24 cellular contexts compared by ENCODE assay signal in genomic region chr17:2247005-2247404, GRCh38.
"Had no signal": no experiment of that assay in that cellular context is flagged by ENCODE, and none has a peak within 500 bp of the region (broad histone marks: within the 10 kb centered on the region; RNA-seq: fewer than 3 reads in every experiment).

No MANE protein-coding gene starts in this region.

- H3K27me3 Mint-ChIP-seq: central memory CD8-positive, alpha-beta T cell; natural killer cell treated with Interleukin-12 subunit alpha and Interleukin-12 subunit beta and Interleukin-15 and Interleukin-18, amount 100 ng/mL, for 72 hours; stimulated activated naive CD8-positive, alpha-beta T cell treated with anti-CD3 and anti-CD28 coated beads, Interleukin-15, amount 100 ng/mL, for 72 hours had no signal

- ATAC-seq: activated CD4-positive, CD25-positive, alpha-beta regulatory T cell treated with anti-CD3 and anti-CD28 coated beads, Interleukin-2, amount 50 U/mL, for 24 hours; esophagus mucosa; gastrocnemius medialis; natural killer cell treated with Interleukin-12 subunit alpha and Interleukin-12 subunit beta and Interleukin-15 and Interleukin-18, amount 100 ng/mL, for 72 hours; pancreas; psoas muscle; stimulated activated naive CD8-positive, alpha-beta T cell treated with anti-CD3 and anti-CD28 coated beads, Interleukin-15, amount 100 ng/mL, for 72 hours had no signal

- H3K27me3 ChIP-seq: gastrocnemius medialis, neutrophil, pancreas, right atrium auricular region, tibial artery had no signal

- H3K4me1 ChIP-seq: psoas muscle had no signal

- DNase-seq: activated CD4-positive, alpha-beta T cell treated with anti-CD3 and anti-CD28 coated beads, Interleukin-2, amount 50 U/mL, for 1 hour; activated naive CD4-positive, alpha-beta T cell; activated T-cell treated with anti-CD3 and anti-CD28 coated beads for 4 hours; effector memory CD4-positive, alpha-beta T cell; gastrocnemius medialis; head of caudate nucleus; hypothalamus; left ventricle myocardium inferior; pancreas; psoas muscle; stimulated activated CD4-positive, alpha-beta T cell treated with anti-CD3 and anti-CD28 coated beads, Interleukin-12 subunit alpha, Interleukin-12 subunit beta, amount 100 ng/mL, for 4 hours; stimulated activated CD4-positive, alpha-beta T cell treated with anti-CD3 and anti-CD28 coated beads, Interleukin-4, amount 100 ng/mL, for 4 hours; stimulated activated naive CD8-positive, alpha-beta T cell treated with anti-CD3 and anti-CD28 coated beads, Interleukin-15, amount 100 ng/mL, for 72 hours; SW 1271; tibial artery had no signal

- H3K4me3 ChIP-seq: gastrocnemius medialis, left ventricle myocardium inferior, pancreas, psoas muscle, right atrium auricular region, SK-N-MC, tibial artery had no signal

- H3K9me3 ChIP-seq: gastrocnemius medialis, left ventricle myocardium inferior, neutrophil, pancreas, psoas muscle, right atrium auricular region, tibial artery had no signal

- H3K27ac Mint-ChIP-seq: mesothelial cell of epicardium; stimulated activated naive CD8-positive, alpha-beta T cell treated with anti-CD3 and anti-CD28 coated beads, Interleukin-15, amount 100 ng/mL, for 72 hours had no signal

- H3K9me3 Mint-ChIP-seq: activated T-helper 2 cell treated with anti-CD3 and anti-CD28 coated beads, Interferon-gamma antibody, Interleukin-2, Interleukin-4, amounts not matched to agents 10 μg/mL and 5 μg/mL and 100 μg/mL, durations not matched to agents 14 hours and 24 hours and 36 hours; central memory CD8-positive, alpha-beta T cell; mesothelial cell of epicardium; natural killer cell treated with Interleukin-12 subunit alpha and Interleukin-12 subunit beta and Interleukin-15 and Interleukin-18, amount 100 ng/mL, for 72 hours; stimulated activated naive CD8-positive, alpha-beta T cell treated with anti-CD3 and anti-CD28 coated beads, Interleukin-15, amount 100 ng/mL, for 72 hours had no signal

- H3K4me3 Mint-ChIP-seq: central memory CD8-positive, alpha-beta T cell; mesothelial cell of epicardium; natural killer cell treated with Interleukin-12 subunit alpha and Interleukin-12 subunit beta and Interleukin-15 and Interleukin-18, amount 100 ng/mL, for 72 hours; stimulated activated naive CD8-positive, alpha-beta T cell treated with anti-CD3 and anti-CD28 coated beads, Interleukin-15, amount 100 ng/mL, for 72 hours had no signal

- H3K27ac ChIP-seq: gastrocnemius medialis, left ventricle myocardium inferior, neutrophil, pancreas, psoas muscle, right atrium auricular region, SK-N-MC, tibial artery had no signal
